ENCODE assay signal across 7 cellular contexts in the genomic region with DNA sequence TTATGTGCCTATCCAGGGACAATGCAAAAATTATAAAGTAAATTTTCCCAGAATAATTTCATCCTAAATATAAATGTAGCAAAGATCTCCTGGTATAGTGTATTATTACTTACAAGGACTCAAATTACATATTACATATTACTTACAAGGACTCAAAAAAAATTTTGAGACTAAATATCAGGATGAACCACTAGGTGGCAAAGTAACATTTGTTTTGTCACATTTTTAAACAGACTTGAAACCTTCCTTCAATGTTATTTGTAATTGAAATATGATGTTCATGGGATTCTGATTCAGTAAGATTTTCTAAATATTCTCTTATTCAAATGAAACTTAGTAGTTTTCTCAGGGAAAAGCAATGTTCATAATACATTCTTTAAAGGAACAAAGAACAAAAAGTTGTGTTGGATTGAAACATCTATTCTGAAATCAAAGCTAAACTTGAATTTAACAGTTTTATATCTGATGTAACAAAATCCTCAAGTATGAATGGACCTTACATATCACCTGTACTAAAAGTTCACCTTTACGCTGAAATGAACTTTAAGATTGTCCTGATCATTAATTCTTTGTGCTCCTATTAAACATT.
DNase-seq lines count a peak whose midpoint lies in the region; ATAC-seq and TF ChIP-seq lines count a peak whose summit lies in the region.

No MANE protein-coding gene starts in this region.

- TF ChIP-seq POLR2A in gastrocnemius medialis (IDR thresholded peaks at IDR 0.05): no peak

- no peaks in the 10 kb centered on the region for H3K9me3 ChIP-seq in RWPE2 (ENCODE audit: severe bottlenecking)
- no peaks in the 10 kb centered on the region for H3K9me3 ChIP-seq in gastrocnemius medialis

- in situ Hi-C loops in gastrocnemius medialis (cut with MboI; ENCODE audit: low sequenced_read_pairs in 4 of 4): loop anchor here in 3 of 4 donors (10.0 to 25.0 kb wide), 3 partner anchors 327 to 602 kb away; no protein-coding TSS in a partner anchor

- H3K36me3 ChIP-seq in RWPE2 (ENCODE audit: low read depth): no peaks in the 10 kb centered on the region
- H3K36me3 ChIP-seq in gastrocnemius medialis: no peaks in the 10 kb centered on the region

- intact Hi-C loops in gastrocnemius medialis (cut with DNase I; ENCODE audit: low total_unique reads): no loop called here

- ATAC-seq in RWPE2 (ENCODE audit: low read depth) (no peak), gastrocnemius medialis (no peak), HG03354 (IDR thresholded peaks at IDR 0.05; ENCODE audit: poor library complexity, severe bottlenecking, unreplicated experiment) (no peak)

- H3K27me3 ChIP-seq in RWPE2 (ENCODE audit: insufficient read depth, poor library complexity, severe bottlenecking) (no peaks in the 10 kb centered on the region), gastrocnemius medialis (no peaks in the 10 kb centered on the region)

- H3K27ac ChIP-seq in RWPE2 (ENCODE audit: poor library complexity, severe bottlenecking) (no peak overlapping the region), gastrocnemius medialis (no peak overlapping the region)

- peak; percentile 7 for DNase-seq in GM12864 (ENCODE audit: low read depth)
- peak; percentile 65 for DNase-seq in LoVo (ENCODE audit: low spot score)
- no peak for DNase-seq in RWPE2 (ENCODE audit: low spot score)
- peak; percentile 64 for DNase-seq in fibroblast of the conjunctiva (ENCODE audit: low read depth)
- no peak for DNase-seq in gastrocnemius medialis
- DNase-seq in epidermal melanocyte (ENCODE audit: insufficient read length, low spot score): no peak

- no peak overlapping the region for H3K4me3 ChIP-seq in GM12864 (ENCODE audit: low read depth, low read length)
- no peak overlapping the region for H3K4me3 ChIP-seq in RWPE2 (ENCODE audit: severe bottlenecking)
- H3K4me3 ChIP-seq in gastrocnemius medialis: no peak overlapping the region

- H3K4me1 ChIP-seq in RWPE2 (ENCODE audit: insufficient read depth, poor library complexity, severe bottlenecking) (no peaks in the 10 kb centered on the region), gastrocnemius medialis (no peaks in the 10 kb centered on the region)

- TF ChIP-seq CTCF in GM12864 (IDR thresholded peaks at IDR 0.05; ENCODE audit: low read depth, low read length, missing control alignments): no peak
- peak; percentile 79 for TF ChIP-seq CTCF in RWPE2 (IDR thresholded peaks at IDR 0.05; ENCODE audit: poor library complexity, severe bottlenecking)
- peak in 3 of 5 experiments; percentile 34 to 55 (median 48) for TF ChIP-seq CTCF in gastrocnemius medialis (IDR thresholded peaks at IDR 0.05 in 4 of 5, conservative IDR thresholded peaks at IDR 0.05 in 1 of 5)

Comparison
In these comparisons a context has a peak if more than half of its experiments do, and no peak if none do; other contexts are left out.
1. DNase-seq: peak in GM12864 (single experiment), LoVo (single experiment) and fibroblast of the conjunctiva (single experiment); none in RWPE2 (single experiment), gastrocnemius medialis (0 of 2) and epidermal melanocyte (single experiment).